19 cellular contexts compared by ENCODE assay signal in genomic region chr4:8307714-8308113, GRCh38. TPM values are rescaled to one million over a fixed set of nuclear protein-coding genes. Genes with fewer than 3 reads are reported as not detected.
"Had no signal": no experiment of that assay in that cellular context is flagged by ENCODE, and none has a peak within 500 bp of the region (broad histone marks: within the 10 kb centered on the region; RNA-seq: fewer than 3 reads in every experiment).

No MANE protein-coding gene starts in this region.

- H3K36me3 ChIP-seq: adrenal gland had no signal

- H3K4me3 Mint-ChIP-seq: activated CD4-positive, alpha-beta T cell treated with anti-CD3 and anti-CD28 coated beads, Interleukin-2, amount 10 ng/mL, durations not matched to agents 7 days and 5 days; activated T-cell treated with anti-CD3 and anti-CD28 coated beads, Interleukin-2, amount 50 U/mL, for 72 hours; effector memory CD8-positive, alpha-beta T cell; memory B cell; stimulated activated naive CD8-positive, alpha-beta T cell treated with anti-CD3 and anti-CD28 coated beads, Interleukin-15, Interleukin-2, amounts not matched to agents 100 ng/mL and 50 ng/mL, for 24 hours had no signal

- H3K36me3 Mint-ChIP-seq: memory B cell had no signal

- DNase-seq: activated CD4-positive, alpha-beta T cell treated with anti-CD3 and anti-CD28 coated beads, Interleukin-2, amount 10 ng/mL, durations not matched to agents 7 days and 5 days; activated CD8-positive, alpha-beta memory T cell treated with anti-CD3 and anti-CD28 coated beads, Interleukin-2, amount 50 U/mL, for 4 hours; activated naive CD4-positive, alpha-beta T cell treated with anti-CD3 and anti-CD28 coated beads, Interleukin-2, amount 50 U/mL, for 16 hours; activated T-cell treated with anti-CD3 and anti-CD28 coated beads, Interleukin-2, amount 50 U/mL, for 72 hours; dermis blood vessel endothelial cell; effector memory CD8-positive, alpha-beta T cell; foreskin melanocyte; mucosa of descending colon; naive B cell; stimulated activated CD4-positive, alpha-beta T cell treated with anti-CD3 and anti-CD28 coated beads, Interleukin-2, amount 100 ng/mL, for 48 hours; T1000; trophoblast cell had no signal

- ATAC-seq: activated T-cell treated with anti-CD3 and anti-CD28 coated beads, Interleukin-2, amount 50 U/mL, for 72 hours; effector memory CD8-positive, alpha-beta T cell; left lobe of liver; mucosa of descending colon had no signal

- H3K9me3 Mint-ChIP-seq: activated CD4-positive, alpha-beta T cell treated with anti-CD3 and anti-CD28 coated beads, Interleukin-2, amount 10 ng/mL, durations not matched to agents 7 days and 5 days; effector memory CD8-positive, alpha-beta T cell had no signal

- H3K27me3 ChIP-seq: adrenal gland, neutrophil had no signal

- H3K9me3 ChIP-seq: adrenal gland, mucosa of descending colon, neutrophil had no signal

- H3K27me3 Mint-ChIP-seq: activated CD4-positive, alpha-beta T cell treated with anti-CD3 and anti-CD28 coated beads, Interleukin-2, amount 10 ng/mL, durations not matched to agents 7 days and 5 days had no signal

- H3K4me3 ChIP-seq: adrenal gland, mucosa of descending colon had no signal

- H3K27ac ChIP-seq: adrenal gland, neutrophil had no signal

- H3K4me1 Mint-ChIP-seq: activated CD4-positive, alpha-beta T cell treated with anti-CD3 and anti-CD28 coated beads, Interleukin-2, amount 10 ng/mL, durations not matched to agents 7 days and 5 days; memory B cell had no signal

- H3K27ac Mint-ChIP-seq: activated CD4-positive, alpha-beta T cell treated with anti-CD3 and anti-CD28 coated beads, Interleukin-2, amount 10 ng/mL, durations not matched to agents 7 days and 5 days; activated T-cell treated with anti-CD3 and anti-CD28 coated beads, Interleukin-2, amount 50 U/mL, for 72 hours; effector memory CD8-positive, alpha-beta T cell; memory B cell; naive B cell; stimulated activated naive CD8-positive, alpha-beta T cell treated with anti-CD3 and anti-CD28 coated beads, Interleukin-15, Interleukin-2, amounts not matched to agents 100 ng/mL and 50 ng/mL, for 24 hours had no signal

RNA-seq across cellular contexts. Expression of gene HTRA3, which starts 38.2 kb away (rescaled TPM):
- total RNA-seq: activated CD4-positive, alpha-beta T cell treated with anti-CD3 and anti-CD28 coated beads, Interleukin-2, amount 10 ng/mL, durations not matched to agents 7 days and 5 days; activated T-cell treated with anti-CD3 and anti-CD28 coated beads, Interleukin-2, amount 50 U/mL, for 72 hours; T-helper 1 cell treated with Interleukin-12 subunit alpha and Interleukin-12 subunit beta and Interleukin-4 antibody, amounts not matched to agents 30 ng/mL and 1 ng/mL, for 36 hours had no signal
- polyA plus RNA-seq: keratinocyte had no signal
